15 cellular contexts compared by ENCODE assay signal in genomic region chr5:113199122-113199905, GRCh38.
DNase-seq lines count a peak whose midpoint lies in the region; ATAC-seq and TF ChIP-seq lines count a peak whose summit lies in the region.
"Had no signal": no experiment of that assay in that cellular context is flagged by ENCODE, and none has a peak within 500 bp of the region (broad histone marks: within the 10 kb centered on the region; RNA-seq: fewer than 3 reads in every experiment).

No MANE protein-coding gene starts in this region.

- ATAC-seq in right lobe of liver (peak in 3 of 4 donors; percentile 13 to 35 (median 31)), HG02885 (IDR thresholded peaks at IDR 0.05; ENCODE audit: poor library complexity, unreplicated experiment) (no peak)
- ATAC-seq: activated T-cell treated with anti-CD3 and anti-CD28 coated beads, Interleukin-2, amount 50 U/mL, for 4 hours; Right ventricle myocardium inferior; stimulated activated memory B cell treated with anti-CD40 and anti-IgM and Interleukin-4, amounts not matched to agents 10 μg/mL and 1 μg/mL and 100 μg/mL, for 72 hours had no signal

- peaks cover 0 to 38% (median 9%) of the 10 kb centered on the region in 4 donors for H3K4me1 ChIP-seq in right lobe of liver

- H3K36me3 ChIP-seq in right lobe of liver, result no peaks in the 10 kb centered on the region
- H3K36me3 ChIP-seq: neutrophil had no signal

- no peaks in the 10 kb centered on the region for H3K27me3 ChIP-seq in right lobe of liver
- H3K27me3 ChIP-seq: neutrophil had no signal

- no peaks in the 10 kb centered on the region for H3K9me3 ChIP-seq in right lobe of liver
- H3K9me3 ChIP-seq: neutrophil had no signal

- 79% methylated on average over 3 of the region's 5 CpGs for WGBS in right lobe of liver (ENCODE audit: insufficient coverage, low coverage, low lambda C conversion rate, missing lambda C conversion rate)

- TF ChIP-seq CTCF in choroid plexus epithelial cell (conservative IDR thresholded peaks at IDR 0.05; ENCODE audit: low read depth, low read length), result no peak
- TF ChIP-seq CTCF in right lobe of liver (IDR thresholded peaks at IDR 0.05), result no peak

- H3K27ac ChIP-seq in right lobe of liver, result peak overlapping the region in 2 of 3 donors; percentile 16 to 56
- H3K27ac ChIP-seq: neutrophil had no signal

- no peak overlapping the region for H3K4me3 ChIP-seq in choroid plexus epithelial cell (ENCODE audit: low read depth, low read length)
- H3K4me3 ChIP-seq in right lobe of liver, result no peak overlapping the region

- TF ChIP-seq POLR2A in right lobe of liver (IDR thresholded peaks at IDR 0.05), result no peak

- intact Hi-C loops in right lobe of liver (cut with DNase I), result no loop called here

- peak; percentile 50 for DNase-seq in GM03348 (ENCODE audit: low spot score)
- DNase-seq in NCI-H226, result peak; percentile 20
- DNase-seq in choroid plexus epithelial cell (ENCODE audit: low read depth), result peak; percentile 66
- no peak for DNase-seq in right lobe of liver
- no peak for DNase-seq in cerebellar cortex (ENCODE audit: low spot score)
- DNase-seq in Ammon's horn (ENCODE audit: low spot score), result no peak
- DNase-seq in activated effector memory CD4-positive, alpha-beta T cell treated with anti-CD3 and anti-CD28 coated beads, Interleukin-2, amount 50 U/mL, for 16 hours, result no peak
- DNase-seq: activated T-cell treated with anti-CD3 and anti-CD28 coated beads, Interleukin-2, amount 50 U/mL, for 4 hours; CD4-positive, CD25-positive, alpha-beta regulatory T cell; NCI-H2227 treated with DMSO at 0.1 percent for 48 hours; stimulated activated CD4-positive, alpha-beta T cell treated with anti-CD3 and anti-CD28 coated beads, Interleukin-1b, Interleukin-23, amount 100 ng/mL, for 48 hours had no signal

Comparison
In these comparisons a context has a peak if more than half of its experiments do, and no peak if none do; other contexts are left out.
1. DNase-seq: peak in GM03348 (single experiment), NCI-H226 (single experiment) and choroid plexus epithelial cell (single experiment); none in right lobe of liver (0 of 3), cerebellar cortex (single experiment), Ammon's horn (single experiment) and activated effector memory CD4-positive, alpha-beta T cell treated with anti-CD3 and anti-CD28 coated beads, Interleukin-2, amount 50 U/mL, for 16 hours (single experiment).